Comparison of ENCODE assay signal across 15 cellular contexts in genomic region chr1:222062640-222063039, GRCh38.
A peak's percentile ranks its signal among the peaks of the same experiment; 100 is the strongest.
DNase-seq lines count a peak whose midpoint lies in the region; ATAC-seq and TF ChIP-seq lines count a peak whose summit lies in the region.
"Had no signal": no experiment of that assay in that cellular context is flagged by ENCODE, and none has a peak within 500 bp of the region (broad histone marks: within the 10 kb centered on the region; RNA-seq: fewer than 3 reads in every experiment).

No MANE protein-coding gene starts in this region.

- no peak overlapping the region for H3K14ac ChIP-seq in mesenchymal stem cell (ENCODE audit: low read length in 2 of 2)

- no peak overlapping the region for H3K23ac ChIP-seq in mesenchymal stem cell (ENCODE audit: low read length in 2 of 2)

- H3K9me2 ChIP-seq in hepatocyte (replicated peaks; ENCODE audit: insufficient read depth): no peaks in the 10 kb centered on the region

- H2BK5ac ChIP-seq in mesenchymal stem cell (ENCODE audit: low read depth, low read length, poor library complexity, severe bottlenecking): no peak overlapping the region

- peak; percentile 21 for DNase-seq in DMS53 (lab: John Stamatoyannopoulos, UW)
- DNase-seq in DMS53 treated with DMSO at 0.1 percent for 48 hours (lab: John Stamatoyannopoulos, UW; ENCODE audit: unreplicated experiment): no peak
- no peak for DNase-seq in hepatocyte (ENCODE audit: low spot score)
- DNase-seq in mesenchymal stem cell: no peak
- no peak for DNase-seq in kidney tubule cell (ENCODE audit: low spot score)
- no peak for DNase-seq in T1000 (lab: John Stamatoyannopoulos, UW)
- no peak for DNase-seq in NCI-H187 treated with DMSO at 0.1 percent for 48 hours (lab: John Stamatoyannopoulos, UW)
- DNase-seq: 8988T; Calu3; CD8-positive, alpha-beta T cell; GM23248 had no signal

- H2AFZ ChIP-seq in hepatocyte (no peak overlapping the region), mesenchymal stem cell (ENCODE audit: low read depth, low read length) (no peak overlapping the region)

- H3K27me3 ChIP-seq in hepatocyte (no peaks in the 10 kb centered on the region), mesenchymal stem cell (ENCODE audit: control insufficient read depth in 1 of 2, insufficient read depth in 1 of 2, low read length in 2 of 2) (no peaks in the 10 kb centered on the region), gastroesophageal sphincter (no peaks in the 10 kb centered on the region)
- H3K27me3 ChIP-seq: BLaER1 had no signal

- no peak for TF ChIP-seq POLR2A in gastroesophageal sphincter (IDR thresholded peaks at IDR 0.05)

- no peak overlapping the region for H4K8ac ChIP-seq in mesenchymal stem cell (ENCODE audit: low read length)

- H3K9ac ChIP-seq in mesenchymal stem cell (ENCODE audit: low read length): peak overlapping the region; percentile 77
- H3K9ac ChIP-seq: BLaER1, GM23248 had no signal

- H3K4me1 ChIP-seq in hepatocyte (ENCODE audit: insufficient read depth) (no peaks in the 10 kb centered on the region), mesenchymal stem cell (ENCODE audit: control insufficient read depth, insufficient read depth, low read depth, low read length) (peaks cover under 1% of the 10 kb centered on the region), gastroesophageal sphincter (no peaks in the 10 kb centered on the region)
- H3K4me1 ChIP-seq: BLaER1, HAP-1 had no signal

- no peak overlapping the region for H2BK120ac ChIP-seq in mesenchymal stem cell (ENCODE audit: low read depth, low read length)

- H3K27ac ChIP-seq in hepatocyte (peak overlapping the region; percentile 11), mesenchymal stem cell (ENCODE audit: low read length, poor library complexity, severe bottlenecking) (no peak overlapping the region), gastroesophageal sphincter (no peak overlapping the region)
- H3K27ac ChIP-seq: BLaER1, GM23248, HL-60 had no signal

- H4K20me1 ChIP-seq in hepatocyte (ENCODE audit: insufficient read depth, poor library complexity, severe bottlenecking): no peaks in the 10 kb centered on the region
- H4K20me1 ChIP-seq: BLaER1 had no signal

- H2AK5ac ChIP-seq in mesenchymal stem cell (ENCODE audit: low read length, severe bottlenecking): no peak overlapping the region

- ATAC-seq in gastroesophageal sphincter: no peak
- ATAC-seq: CD8-positive, alpha-beta T cell had no signal

- H3K18ac ChIP-seq in mesenchymal stem cell (ENCODE audit: low read depth in 1 of 2, low read length in 2 of 2): no peak overlapping the region

- H3K4ac ChIP-seq in mesenchymal stem cell (ENCODE audit: low read depth in 1 of 2, low read length in 2 of 2): no peak overlapping the region

- H3K36me3 ChIP-seq in hepatocyte (replicated peaks; ENCODE audit: insufficient read depth, low read depth) (no peaks in the 10 kb centered on the region), mesenchymal stem cell (ENCODE audit: control insufficient read depth in 1 of 2, insufficient read depth in 2 of 2, low read depth in 1 of 2, low read length in 2 of 2) (peaks cover 0 to 8% of the 10 kb centered on the region in 2 experiments), gastroesophageal sphincter (no peaks in the 10 kb centered on the region)
- H3K36me3 ChIP-seq: BLaER1, HAP-1 had no signal

- H3K4me3 ChIP-seq in hepatocyte: no peak overlapping the region
- H3K4me3 ChIP-seq in mesenchymal stem cell (ENCODE audit: insufficient read depth in 1 of 2, low read depth in 1 of 2, low read length in 2 of 2): peak overlapping the region in 1 of 2 experiments; percentile 21
- no peak overlapping the region for H3K4me3 ChIP-seq in gastroesophageal sphincter
- H3K4me3 ChIP-seq: BLaER1, GM23248, HAP-1 had no signal

- H3K79me1 ChIP-seq in mesenchymal stem cell (replicated peaks; ENCODE audit: low read length, poor library complexity, severe bottlenecking): no peaks in the 10 kb centered on the region

- TF ChIP-seq CTCF in hepatocyte (IDR thresholded peaks at IDR 0.05; ENCODE audit: poor library complexity): no peak
- no peak for TF ChIP-seq CTCF in gastroesophageal sphincter (IDR thresholded peaks at IDR 0.05)

- TF ChIP-seq EP300 in gastroesophageal sphincter (IDR thresholded peaks at IDR 0.05): no peak

- H2BK12ac ChIP-seq in mesenchymal stem cell (ENCODE audit: low read length in 2 of 2): no peak overlapping the region

- H3K9me3 ChIP-seq in hepatocyte (ENCODE audit: low read depth) (no peaks in the 10 kb centered on the region), mesenchymal stem cell (ENCODE audit: control insufficient read depth, low read length) (peaks cover 14% of the 10 kb centered on the region), gastroesophageal sphincter (peaks cover 0 to 11% (median 0%) of the 10 kb centered on the region in 3 donors)

- no peaks in the 10 kb centered on the region for H3K79me2 ChIP-seq in hepatocyte

- no peak overlapping the region for H3K4me2 ChIP-seq in hepatocyte
- H3K4me2 ChIP-seq in mesenchymal stem cell (ENCODE audit: low read length, poor library complexity, severe bottlenecking): no peak overlapping the region
- H3K4me2 ChIP-seq: BLaER1 had no signal

- H2BK15ac ChIP-seq in mesenchymal stem cell (ENCODE audit: low read depth, poor library complexity, severe bottlenecking): no peak overlapping the region

- no peak overlapping the region for H4K91ac ChIP-seq in mesenchymal stem cell (ENCODE audit: low read length)
